ENCODE assay signal across 25 cellular contexts in genomic region chr22:45542001-45542520, GRCh38. TPM values are rescaled to one million over a fixed set of nuclear protein-coding genes. Genes with fewer than 3 reads are reported as not detected.
DNase-seq lines count a peak whose midpoint lies in the region; ATAC-seq and TF ChIP-seq lines count a peak whose summit lies in the region.
"Had no signal": no experiment of that assay in that cellular context is flagged by ENCODE, and none has a peak within 500 bp of the region (broad histone marks: within the 10 kb centered on the region; RNA-seq: fewer than 3 reads in every experiment).

No MANE protein-coding gene starts in this region.

- H3K9ac ChIP-seq in mammary epithelial cell (ENCODE audit: insufficient read depth, low read length) = no peak overlapping the region
- H3K9ac ChIP-seq in neuronal stem cell (ENCODE audit: low read depth, low read length, poor library complexity) = no peak overlapping the region
- H3K9ac ChIP-seq: SK-N-SH had no signal

- H3K4me1 ChIP-seq in mammary epithelial cell (ENCODE audit: insufficient read depth, low read length) = peaks cover 25% of the 10 kb centered on the region
- H3K4me1 ChIP-seq in neuronal stem cell (ENCODE audit: control insufficient read depth in 2 of 2, insufficient read depth in 1 of 2, low read depth in 1 of 2, low read length in 2 of 2) = peaks cover 7 to 8% of the 10 kb centered on the region in 2 donors
- no peaks in the 10 kb centered on the region for H3K4me1 ChIP-seq in testis

- H2BK12ac ChIP-seq in neuronal stem cell (ENCODE audit: low read length) = no peak overlapping the region

- dilution Hi-C loops in mammary epithelial cell (cut with HindIII; ENCODE audit: low sequenced_read_pairs) = loop anchor here (10.0 kb wide), 1 partner anchor 67 kb away; no protein-coding TSS in a partner anchor

- H3K9me3 Mint-ChIP-seq in MCF 10A (ENCODE audit: unreplicated experiment) = no peaks in the 10 kb centered on the region
- no peaks in the 10 kb centered on the region for H3K9me3 Mint-ChIP-seq in activated naive CD8-positive, alpha-beta T cell treated with anti-CD3 and anti-CD28 coated beads, Interleukin-2, amount 50 U/mL, for 24 hours
- H3K9me3 Mint-ChIP-seq: CD8-positive, alpha-beta T cell had no signal

- H3K9me3 ChIP-seq in mammary epithelial cell (replicated peaks; ENCODE audit: insufficient read depth, low read length) (no peaks in the 10 kb centered on the region), neuronal stem cell (replicated peaks in 1 of 2; ENCODE audit: control insufficient read depth in 2 of 2, insufficient read depth in 1 of 2, low read depth in 1 of 2, low read length in 2 of 2) (peaks cover 0 to 3% of the 10 kb centered on the region in 2 donors), testis (no peaks in the 10 kb centered on the region)
- H3K9me3 ChIP-seq: SK-N-SH had no signal

- H3K27me3 ChIP-seq in mammary epithelial cell (ENCODE audit: insufficient read depth, low read length) (no peaks in the 10 kb centered on the region), neuronal stem cell (ENCODE audit: control insufficient read depth in 3 of 3, insufficient read depth in 3 of 3, low read depth in 1 of 3, low read length in 3 of 3) (no peaks in the 10 kb centered on the region), testis (no peaks in the 10 kb centered on the region)

- intact Hi-C loops in MCF 10A (cut with micrococcal nuclease) = no loop called here
- intact Hi-C loops in mammary epithelial cell (cut with micrococcal nuclease) = no loop called here
- intact Hi-C loops in testis (cut with DNase I; ENCODE audit: low total_unique reads) = loop anchor here (10.0 kb wide), 1 partner anchor 267 kb away; no protein-coding TSS in a partner anchor

- H2AFZ ChIP-seq in mammary epithelial cell (ENCODE audit: low read depth, low read length) = no peak overlapping the region
- H2AFZ ChIP-seq in neuronal stem cell (ENCODE audit: low read length) = no peak overlapping the region

- peaks cover 34% of the 10 kb centered on the region for H3K4me1 Mint-ChIP-seq in MCF 10A (ENCODE audit: insufficient read depth, unreplicated experiment)
- H3K4me1 Mint-ChIP-seq in activated naive CD8-positive, alpha-beta T cell treated with anti-CD3 and anti-CD28 coated beads, Interleukin-2, amount 50 U/mL, for 24 hours = no peaks in the 10 kb centered on the region

- H3K36me3 Mint-ChIP-seq in MCF 10A (ENCODE audit: insufficient read depth, unreplicated experiment) = peaks cover 38% of the 10 kb centered on the region
- no peaks in the 10 kb centered on the region for H3K36me3 Mint-ChIP-seq in activated naive CD8-positive, alpha-beta T cell treated with anti-CD3 and anti-CD28 coated beads, Interleukin-2, amount 50 U/mL, for 24 hours (ENCODE audit: low read depth)
- H3K36me3 Mint-ChIP-seq: CD8-positive, alpha-beta T cell had no signal

- no peaks in the 10 kb centered on the region for H4K20me1 ChIP-seq in mammary epithelial cell (ENCODE audit: insufficient read depth, low read length)

- H3K79me1 ChIP-seq in neuronal stem cell (ENCODE audit: low read depth, low read length) = peaks cover 3% of the 10 kb centered on the region

- H3K36me3 ChIP-seq in mammary epithelial cell (ENCODE audit: insufficient read depth, low read length) = no peaks in the 10 kb centered on the region
- H3K36me3 ChIP-seq in neuronal stem cell (replicated peaks in 1 of 2; ENCODE audit: control insufficient read depth in 2 of 2, insufficient read depth in 2 of 2, low read length in 2 of 2) = peaks cover 50 to 83% of the 10 kb centered on the region in 2 donors
- H3K36me3 ChIP-seq in testis (ENCODE audit: low read depth, missing control alignments) = no peaks in the 10 kb centered on the region

- DNase-seq in MCF 10A (ENCODE audit: unreplicated experiment) = no peak
- no peak for DNase-seq in mammary epithelial cell
- peak; percentile 54 for DNase-seq in RPMI8226
- no peak for DNase-seq in neuronal stem cell (ENCODE audit: low spot score)
- no peak for DNase-seq in activated naive CD8-positive, alpha-beta T cell treated with anti-CD3 and anti-CD28 coated beads, Interleukin-2, amount 50 U/mL, for 24 hours
- no peak for DNase-seq in testis
- no peak for DNase-seq in GM19240 (ENCODE audit: insufficient read length, low spot score)
- DNase-seq: ACHN; C1 segment of cervical spinal cord; Calu3; CD8-positive, alpha-beta T cell; DMS153; GOT3; HCEC 1CT; KBM-7; NCI-H1417; NCI-H1694 treated with DMSO at 0.1 percent for 48 hours; NCI-H2081 treated with DMSO at 0.1 percent for 48 hours; NCI-H446; NCI-H526; PC-3; SHP77 treated with DMSO at 0.1 percent for 48 hours; SK-N-SH had no signal

- no peak overlapping the region for H3K4me3 ChIP-seq in mammary epithelial cell (replicated peaks in 1 of 3; ENCODE audit: insufficient read depth in 1 of 3, low read depth in 2 of 3, low read length in 3 of 3)
- no peak overlapping the region for H3K4me3 ChIP-seq in neuronal stem cell (ENCODE audit: low read length in 2 of 2)
- no peak overlapping the region for H3K4me3 ChIP-seq in testis

- H2BK5ac ChIP-seq in neuronal stem cell (ENCODE audit: low read length) = no peak overlapping the region

- H2BK120ac ChIP-seq in neuronal stem cell (ENCODE audit: low read depth, low read length) = no peak overlapping the region

- H3K27me3 Mint-ChIP-seq in MCF 10A (ENCODE audit: insufficient read depth, unreplicated experiment) = no peaks in the 10 kb centered on the region
- H3K27me3 Mint-ChIP-seq in activated naive CD8-positive, alpha-beta T cell treated with anti-CD3 and anti-CD28 coated beads, Interleukin-2, amount 50 U/mL, for 24 hours = peaks cover 6% of the 10 kb centered on the region

- WGBS in mammary epithelial cell (ENCODE audit: low coverage, missing lambda C conversion rate) = 91% methylated on average over 10 of the region's 19 CpGs
- no CpG with 5 or more reads among the region's 19 CpGs for WGBS in neuronal stem cell (ENCODE audit: extremely low coverage in 2 of 2, insufficient read length in 2 of 2, insufficient replicate concordance in 1 of 2), 2 donors
- WGBS in testis, 2 donors = 91 to 99% methylated on average over 9 to 18 of the region's 19 CpGs

- no peak overlapping the region for H4K8ac ChIP-seq in neuronal stem cell (ENCODE audit: low read depth, low read length)

- H3K4ac ChIP-seq in neuronal stem cell (ENCODE audit: low read length) = no peak overlapping the region

- no peak overlapping the region for H4K91ac ChIP-seq in neuronal stem cell (ENCODE audit: low read depth, low read length, poor library complexity)

- H3K14ac ChIP-seq in neuronal stem cell (ENCODE audit: low read length) = no peak overlapping the region

- CTCF ChIA-PET in MCF 10A (lab: Yijun Ruan, JAX) (interaction anchor here (0.6 to 1.3 kb wide), 2 partner anchors 100 to 533 kb away, joined by 3 read pairs; no protein-coding TSS in a partner anchor), mammary epithelial cell (lab: Charles Lee; ENCODE audit: low non-redundant PET) (no interaction called here)

- no peak overlapping the region for H3K23ac ChIP-seq in neuronal stem cell (ENCODE audit: low read depth, low read length, poor library complexity)

- no peak for TF ChIP-seq POLR2A in testis (IDR thresholded peaks at IDR 0.05)

- peak overlapping the region; percentile 49 for H3K27ac Mint-ChIP-seq in MCF 10A (ENCODE audit: low read depth, unreplicated experiment)
- H3K27ac Mint-ChIP-seq in activated naive CD8-positive, alpha-beta T cell treated with anti-CD3 and anti-CD28 coated beads, Interleukin-2, amount 50 U/mL, for 24 hours = no peak overlapping the region
- H3K27ac Mint-ChIP-seq: CD8-positive, alpha-beta T cell had no signal

- H3K4me2 ChIP-seq in mammary epithelial cell (ENCODE audit: insufficient read depth, low read depth, low read length) (no peak overlapping the region), neuronal stem cell (ENCODE audit: insufficient read depth, low read length, poor library complexity, severe bottlenecking) (no peak overlapping the region)
- H3K4me2 ChIP-seq: SK-N-SH had no signal

- ATAC-seq in activated naive CD8-positive, alpha-beta T cell treated with anti-CD3 and anti-CD28 coated beads, Interleukin-2, amount 50 U/mL, for 24 hours = no peak
- ATAC-seq in HG02763 (IDR thresholded peaks at IDR 0.05; ENCODE audit: unreplicated experiment) = no peak
- ATAC-seq: CD8-positive, alpha-beta T cell; PC-3 had no signal

- BruUV-seq in MCF 10A (replicated peaks; lab: Mats Ljungman, UMichigan) (no TSS peak), mammary epithelial cell (replicated peaks; lab: Mats Ljungman, UMichigan) (no TSS peak)

- no peak for TF ChIP-seq CTCF in MCF 10A (IDR thresholded peaks at IDR 0.05; ENCODE audit: unreplicated experiment)
- TF ChIP-seq CTCF in mammary epithelial cell (conservative IDR thresholded peaks at IDR 0.05 in 1 of 2, IDR thresholded peaks at IDR 0.05 in 1 of 2; ENCODE audit: extremely low read depth in 1 of 2, insufficient read depth in 1 of 2, low read depth in 1 of 2, low read length in 2 of 2) = no peak
- no peak for TF ChIP-seq CTCF in testis (IDR thresholded peaks at IDR 0.05)

- H3K4me3 Mint-ChIP-seq in MCF 10A (ENCODE audit: unreplicated experiment) = no peak overlapping the region
- H3K4me3 Mint-ChIP-seq in activated naive CD8-positive, alpha-beta T cell treated with anti-CD3 and anti-CD28 coated beads, Interleukin-2, amount 50 U/mL, for 24 hours = no peak overlapping the region
- H3K4me3 Mint-ChIP-seq: CD8-positive, alpha-beta T cell had no signal

- H3K18ac ChIP-seq in neuronal stem cell (ENCODE audit: low read length) = peak overlapping the region; percentile 41

- H2BK15ac ChIP-seq in neuronal stem cell (ENCODE audit: low read length) = no peak overlapping the region

- no peak overlapping the region for H2AK5ac ChIP-seq in neuronal stem cell (ENCODE audit: low read depth, low read length)

- in situ Hi-C loops in mammary epithelial cell (cut with MboI; ENCODE audit: low sequenced_read_pairs in 2 of 2) = no loop called here

- H3K27ac ChIP-seq in mammary epithelial cell (ENCODE audit: insufficient read depth, low read depth, low read length) (no peak overlapping the region), neuronal stem cell (replicated peaks; ENCODE audit: low read length) (no peak overlapping the region), testis (no peak overlapping the region)
- H3K27ac ChIP-seq: 22Rv1 had no signal

- POLR2A ChIA-PET in MCF 10A (lab: Yijun Ruan, JAX) = interaction anchor here (1.6 kb wide), 1 partner anchor 101 kb away, joined by 3 read pairs; no protein-coding TSS in a partner anchor

- H3K79me2 ChIP-seq in mammary epithelial cell (ENCODE audit: insufficient read depth, low read length) = no peaks in the 10 kb centered on the region

RNA-seq across cellular contexts. Expression of gene FBLN1, which starts 39.4 kb away (rescaled TPM):
- total RNA-seq in MCF 10A (2022) (69.0 and 110 TPM in 2 replicates), mammary epithelial cell (100 to 1,000 TPM; 130 to 173 TPM), testis (10 to 100 TPM; 32.4 to 42.2 TPM)
- polyA plus RNA-seq in mammary epithelial cell (66.8 TPM), testis (ENCODE audit: insufficient read depth, low read depth, low replicate concordance) (154 TPM)
- polyA minus RNA-seq in mammary epithelial cell = 49.2 TPM
- polyA plus RNA-seq in neuronal stem cell (2013, experiment 1 of 2) = 160 TPM
- polyA plus RNA-seq in neuronal stem cell (2013, experiment 2 of 2) = 157 TPM
- total RNA-seq: CD8-positive, alpha-beta T cell had no signal
